Comparison of ENCODE assay signal across 8 cellular contexts in genomic region chr2:232838406-232838874, GRCh38. TPM values are rescaled to one million over a fixed set of nuclear protein-coding genes. Genes with fewer than 3 reads are reported as not detected.
DNase-seq lines count a peak whose midpoint lies in the region; ATAC-seq and FAIRE-seq lines count a peak whose summit lies in the region.

No MANE protein-coding gene starts in this region.

- POLR2A ChIA-PET in activated naive CD8-positive, alpha-beta T cell treated with anti-CD3 and anti-CD28 coated beads, Interleukin-2, amount 10 ng/mL, durations not matched to agents 7 days and 5 days (lab: Charles Lee), result no interaction called here

- H3K9me3 ChIP-seq in skeletal muscle satellite cell (replicated peaks; ENCODE audit: low read length), result no peaks in the 10 kb centered on the region

- FAIRE-seq in GM18507 (lab: Jason Lieb, UNC), result peak; percentile 93

- no peaks in the 10 kb centered on the region for H3K27me3 Mint-ChIP-seq in activated naive CD8-positive, alpha-beta T cell treated with anti-CD3 and anti-CD28 coated beads, Interleukin-2, amount 10 ng/mL, durations not matched to agents 7 days and 5 days

- intact Hi-C loops in left cardiac atrium (cut with DNase I), result no loop called here

- peak overlapping the region; percentile 89 for H3K27ac Mint-ChIP-seq in activated naive CD8-positive, alpha-beta T cell treated with anti-CD3 and anti-CD28 coated beads, Interleukin-2, amount 10 ng/mL, durations not matched to agents 7 days and 5 days

- H3K4me3 Mint-ChIP-seq in activated naive CD8-positive, alpha-beta T cell treated with anti-CD3 and anti-CD28 coated beads, Interleukin-2, amount 10 ng/mL, durations not matched to agents 7 days and 5 days, result peak overlapping the region; percentile 56

- H3K9me3 Mint-ChIP-seq in activated naive CD8-positive, alpha-beta T cell treated with anti-CD3 and anti-CD28 coated beads, Interleukin-2, amount 10 ng/mL, durations not matched to agents 7 days and 5 days, result no peaks in the 10 kb centered on the region

- H3K4me3 ChIP-seq in skeletal muscle satellite cell (ENCODE audit: low read length), result no peak overlapping the region

- H3K27me3 ChIP-seq in skeletal muscle satellite cell (ENCODE audit: control insufficient read depth, insufficient read depth, low read length), result no peaks in the 10 kb centered on the region

- peak; percentile 75 for ATAC-seq in HG03103 (IDR thresholded peaks at IDR 0.05; ENCODE audit: low read depth, unreplicated experiment)
- ATAC-seq in activated naive CD8-positive, alpha-beta T cell treated with anti-CD3 and anti-CD28 coated beads, Interleukin-2, amount 10 ng/mL, durations not matched to agents 7 days and 5 days (ENCODE audit: low read depth), result peak; percentile 98
- no peak for ATAC-seq in left cardiac atrium

- peaks cover 27% of the 10 kb centered on the region for H3K4me1 Mint-ChIP-seq in activated naive CD8-positive, alpha-beta T cell treated with anti-CD3 and anti-CD28 coated beads, Interleukin-2, amount 10 ng/mL, durations not matched to agents 7 days and 5 days

- no peak overlapping the region for H3K9ac ChIP-seq in skeletal muscle satellite cell (ENCODE audit: low read depth, low read length)

- H3K36me3 Mint-ChIP-seq in activated naive CD8-positive, alpha-beta T cell treated with anti-CD3 and anti-CD28 coated beads, Interleukin-2, amount 10 ng/mL, durations not matched to agents 7 days and 5 days, result peaks cover 38% of the 10 kb centered on the region

- H3K4me2 ChIP-seq in skeletal muscle satellite cell (ENCODE audit: low read length), result peak overlapping the region; percentile 15

- peaks cover 47% of the 10 kb centered on the region for H3K36me3 ChIP-seq in skeletal muscle satellite cell (ENCODE audit: insufficient read depth, low read length)

- DNase-seq in GM18507 (ENCODE audit: extremely low spot score, insufficient read length, low read depth) (peak; percentile 48), T follicular helper cell (ENCODE audit: low read depth) (peak; percentile 48), left cardiac atrium (no peak), SHP77 treated with DMSO at 0.1 percent for 48 hours (lab: John Stamatoyannopoulos, UW) (no peak), mucosa of gallbladder (ENCODE audit: low spot score) (no peak)
- peak; percentile 53 for DNase-seq in activated naive CD8-positive, alpha-beta T cell treated with anti-CD3 and anti-CD28 coated beads, Interleukin-2, amount 10 ng/mL, durations not matched to agents 7 days and 5 days

- H3K4me1 ChIP-seq in skeletal muscle satellite cell (ENCODE audit: control insufficient read depth, insufficient read depth, low read length), result peaks cover 9% of the 10 kb centered on the region

RNA-seq across cellular contexts. Expression of gene SNORC, which starts 31.6 kb away (rescaled TPM):
- 1 to 10 TPM; 1.5 to 2.1 TPM for total RNA-seq in activated naive CD8-positive, alpha-beta T cell treated with anti-CD3 and anti-CD28 coated beads, Interleukin-2, amount 10 ng/mL, durations not matched to agents 7 days and 5 days
- 0.66 and 0.76 TPM in 2 replicates for total RNA-seq in skeletal muscle satellite cell (2012; rRNA removed)
- total RNA-seq in left cardiac atrium (1 to 10 TPM in 1 of 2 donors, under 1 TPM in 1; 0.77 to 1.2 TPM), mucosa of gallbladder (7.7 TPM)

Comparison
In these comparisons a context has a peak if more than half of its experiments do, and no peak if none do; other contexts are left out.
1. DNase-seq: peak in GM18507 (single experiment), T follicular helper cell (single experiment) and activated naive CD8-positive, alpha-beta T cell treated with anti-CD3 and anti-CD28 coated beads, Interleukin-2, amount 10 ng/mL, durations not matched to agents 7 days and 5 days (single experiment); none in left cardiac atrium (single experiment), SHP77 treated with DMSO at 0.1 percent for 48 hours (single experiment) and mucosa of gallbladder (single experiment).
2. ATAC-seq: peak in HG03103 (single experiment) and activated naive CD8-positive, alpha-beta T cell treated with anti-CD3 and anti-CD28 coated beads, Interleukin-2, amount 10 ng/mL, durations not matched to agents 7 days and 5 days (single experiment); none in left cardiac atrium (0 of 2).